14 cellular contexts compared by ENCODE assay signal in the genomic region with DNA sequence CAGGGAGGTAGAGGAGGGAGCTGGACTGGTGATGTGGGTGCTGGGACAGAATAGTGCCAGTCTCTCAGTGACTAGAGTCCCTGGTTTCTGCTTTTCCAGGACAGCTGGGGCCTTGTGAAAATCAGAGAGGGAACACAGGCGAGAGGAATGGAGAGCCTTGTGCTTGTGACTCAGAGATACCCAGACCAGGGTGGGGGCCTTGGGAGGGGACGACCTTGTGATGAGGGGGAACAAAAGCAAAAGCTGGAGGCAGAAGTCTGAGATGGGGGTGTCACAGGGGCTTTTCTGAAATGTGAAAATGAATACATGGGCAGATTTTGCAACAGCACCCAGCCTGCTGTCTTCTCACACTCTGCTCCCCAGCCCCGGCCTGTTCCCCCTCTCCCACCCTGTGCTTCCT. TPM values are rescaled to one million over a fixed set of nuclear protein-coding genes. Genes with fewer than 3 reads are reported as not detected.
A peak's percentile ranks its signal among the peaks of the same experiment; 100 is the strongest.
DNase-seq lines count a peak whose midpoint lies in the region; ATAC-seq, FAIRE-seq and TF ChIP-seq lines count a peak whose summit lies in the region.
"Had no signal": no experiment of that assay in that cellular context is flagged by ENCODE, and none has a peak within 500 bp of the region (broad histone marks: within the 10 kb centered on the region; RNA-seq: fewer than 3 reads in every experiment).

No MANE protein-coding gene starts in this region.

- H3K27me3 ChIP-seq in astrocyte (ENCODE audit: insufficient read depth, low read length) (no peaks in the 10 kb centered on the region), right cardiac atrium (ENCODE audit: control insufficient read depth, insufficient read depth) (no peaks in the 10 kb centered on the region), sigmoid colon (no peaks in the 10 kb centered on the region)
- H3K27me3 ChIP-seq: BE2C, neutrophil had no signal

- H3K27ac Mint-ChIP-seq in astrocyte (ENCODE audit: unreplicated experiment): peak overlapping the region; percentile 34

- peak; percentile 81 for DNase-seq in CD1c-positive myeloid dendritic cell (ENCODE audit: extremely low spot score)
- no peak for DNase-seq in astrocyte (ENCODE audit: low read depth)
- no peak for DNase-seq in right cardiac atrium
- peak; percentile 85 for DNase-seq in sigmoid colon
- DNase-seq in midbrain (lab: John Stamatoyannopoulos, UW): no peak
- no peak for DNase-seq in activated CD8-positive, alpha-beta memory T cell treated with anti-CD3 and anti-CD28 coated beads, Interleukin-2, amount 50 U/mL, for 4 hours
- no peak for DNase-seq in NCI-H524 treated with DMSO at 0.1 percent for 48 hours (lab: John Stamatoyannopoulos, UW)
- DNase-seq: activated effector memory CD4-positive, alpha-beta T cell treated with anti-CD3 and anti-CD28 coated beads, Interleukin-2, amount 50 U/mL, for 16 hours; NCI-H524; stimulated activated CD8-positive, alpha-beta memory T cell treated with anti-CD3 and anti-CD28 coated beads, Interleukin-4, amount 100 ng/mL, for 48 hours; T1000 had no signal

- no peak for FAIRE-seq in astrocyte (lab: Jason Lieb, UNC)

- H3K4me1 ChIP-seq in astrocyte (ENCODE audit: insufficient read depth, low read length) (peaks cover 32% of the 10 kb centered on the region), right cardiac atrium (ENCODE audit: control insufficient read depth, insufficient read depth, low read length) (peaks cover 23% of the 10 kb centered on the region), sigmoid colon (peaks cover 0 to 58% (median 45%) of the 10 kb centered on the region in 4 donors)

- H3K4me3 Mint-ChIP-seq in astrocyte (ENCODE audit: unreplicated experiment): no peak overlapping the region

- no peaks in the 10 kb centered on the region for H4K20me1 ChIP-seq in astrocyte (ENCODE audit: insufficient read depth, low read length)

- TF ChIP-seq CTCF in astrocyte (IDR thresholded peaks at IDR 0.05; ENCODE audit: insufficient read depth, low read depth, low read length) (no peak), sigmoid colon (IDR thresholded peaks at IDR 0.05) (no peak)

- peaks cover 3% of the 10 kb centered on the region for H3K36me3 Mint-ChIP-seq in astrocyte (ENCODE audit: low read depth, unreplicated experiment)

- H3K9me3 Mint-ChIP-seq in astrocyte (ENCODE audit: unreplicated experiment): no peaks in the 10 kb centered on the region

- no peaks in the 10 kb centered on the region for H3K9me3 ChIP-seq in astrocyte (ENCODE audit: insufficient read depth, low read depth, low read length)
- H3K9me3 ChIP-seq in right cardiac atrium (ENCODE audit: control insufficient read depth, low read length): no peaks in the 10 kb centered on the region
- H3K9me3 ChIP-seq in sigmoid colon: no peaks in the 10 kb centered on the region
- H3K9me3 ChIP-seq: BE2C, neutrophil had no signal

- no peaks in the 10 kb centered on the region for H3K36me3 ChIP-seq in astrocyte (ENCODE audit: insufficient read depth, low read length)
- no peaks in the 10 kb centered on the region for H3K36me3 ChIP-seq in sigmoid colon
- H3K36me3 ChIP-seq: BE2C, neutrophil had no signal

- H3K27me3 Mint-ChIP-seq in astrocyte (ENCODE audit: low read depth, unreplicated experiment): no peaks in the 10 kb centered on the region

- WGBS in right cardiac atrium: 39% methylated on average over 3 of the region's 3 CpGs
- 65 to 76% methylated on average over 3 of the region's 3 CpGs for WGBS in sigmoid colon, 2 donors

- H3K4me2 ChIP-seq in astrocyte (ENCODE audit: low read length): peak overlapping the region; percentile 65

- intact Hi-C loops in right cardiac atrium (cut with DNase I) (loop anchor here in 1 of 4 donors (10.0 kb wide), 1 partner anchor 100 kb away; the partner anchor contains the start of gene MYBPC3), sigmoid colon (cut with DNase I) (no loop called here)

- no peak for TF ChIP-seq EP300 in sigmoid colon (IDR thresholded peaks at IDR 0.05)

- H3K9ac ChIP-seq in astrocyte (ENCODE audit: low read length): peak overlapping the region; percentile 53

- no peak overlapping the region for H2AFZ ChIP-seq in astrocyte (ENCODE audit: low read depth, low read length)

- H3K4me1 Mint-ChIP-seq in astrocyte (ENCODE audit: low read depth, unreplicated experiment): peaks cover 18% of the 10 kb centered on the region

- H3K4me3 ChIP-seq in astrocyte (ENCODE audit: insufficient read depth, low read depth, low read length) (no peak overlapping the region), right cardiac atrium (ENCODE audit: low read length) (no peak overlapping the region), sigmoid colon (no peak overlapping the region)

- no peak for TF ChIP-seq POLR2A in sigmoid colon (IDR thresholded peaks at IDR 0.05)

- H3K27ac ChIP-seq in astrocyte (ENCODE audit: low read depth, low read length): peak overlapping the region; percentile 47
- peak overlapping the region; percentile 91 for H3K27ac ChIP-seq in right cardiac atrium (ENCODE audit: low read length)
- H3K27ac ChIP-seq in sigmoid colon: peak overlapping the region; percentile 58 to 78 (median 73)
- H3K27ac ChIP-seq: neutrophil had no signal

- H3K79me2 ChIP-seq in astrocyte (ENCODE audit: insufficient read depth, low read length): peaks cover 3% of the 10 kb centered on the region

- ATAC-seq in right cardiac atrium (peak in 1 of 2 donors; percentile 6), GM19467 (IDR thresholded peaks at IDR 0.05; ENCODE audit: unreplicated experiment) (no peak)

RNA-seq across cellular contexts. Expression of gene NR1H3, which starts 3.4 kb away (rescaled TPM):
- total RNA-seq in astrocyte (9.8 and 11.2 TPM in 2 replicates), right cardiac atrium (10 to 100 TPM; 22.9 to 42.2 (median 34.2) TPM), sigmoid colon (10 to 100 TPM; 30.3 to 54.5 (median 40.2) TPM)
- polyA plus RNA-seq in right cardiac atrium (29.5 TPM), sigmoid colon (10 to 100 TPM; 57.3 to 90.1 (median 61.5) TPM)

RNA-seq across cellular contexts. Expression of gene ACP2, which starts 5.8 kb away (rescaled TPM):
- total RNA-seq in astrocyte: 40.8 and 42.2 TPM in 2 replicates
- 10 to 100 TPM; 21.7 to 25.9 (median 25.5) TPM for total RNA-seq in right cardiac atrium
- polyA plus RNA-seq in right cardiac atrium: 24.7 TPM
- total RNA-seq in sigmoid colon: 10 to 100 TPM; 30.7 to 54.0 (median 34.9) TPM
- 10 to 100 TPM; 15.6 to 50.9 (median 25.4) TPM for polyA plus RNA-seq in sigmoid colon

RNA-seq across cellular contexts. Expression of gene MADD, which starts 15.6 kb away (rescaled TPM):
- total RNA-seq in astrocyte (22.9 and 24.1 TPM in 2 replicates), right cardiac atrium (10 to 100 TPM; 42.2 to 73.7 (median 54.7) TPM), sigmoid colon (10 to 100 TPM; 25.8 to 55.7 (median 33.6) TPM)
- polyA plus RNA-seq in right cardiac atrium (27.9 TPM), sigmoid colon (10 to 100 TPM; 18.6 to 32.5 (median 19.2) TPM)

RNA-seq across cellular contexts. Expression of gene DDB2, which starts 39.6 kb away (rescaled TPM):
- total RNA-seq in astrocyte: 40.0 and 47.0 TPM in 2 replicates
- total RNA-seq in right cardiac atrium: 10 to 100 TPM in 3 of 4 donors, 1 to 10 TPM in 1; 9.2 to 12.4 (median 11.8) TPM
- 10.5 TPM for polyA plus RNA-seq in right cardiac atrium
- total RNA-seq in sigmoid colon: 10 to 100 TPM; 31.9 to 44.6 (median 32.3) TPM
- polyA plus RNA-seq in sigmoid colon: 10 to 100 TPM; 21.3 to 42.0 (median 21.6) TPM

Comparison
In these comparisons a context has a peak if more than half of its experiments do, and no peak if none do; other contexts are left out.
1. DNase-seq: peak in CD1c-positive myeloid dendritic cell (single experiment) and sigmoid colon (single experiment); none in astrocyte (single experiment), right cardiac atrium (0 of 3), midbrain (single experiment), activated CD8-positive, alpha-beta memory T cell treated with anti-CD3 and anti-CD28 coated beads, Interleukin-2, amount 50 U/mL, for 4 hours (single experiment) and NCI-H524 treated with DMSO at 0.1 percent for 48 hours (single experiment).
2. Peak in every context shown above with its lines, with median percentiles within 50 percentile points of each other: H3K27ac ChIP-seq.